Comparison of ENCODE assay signal across 4 cellular contexts in the genomic region with DNA sequence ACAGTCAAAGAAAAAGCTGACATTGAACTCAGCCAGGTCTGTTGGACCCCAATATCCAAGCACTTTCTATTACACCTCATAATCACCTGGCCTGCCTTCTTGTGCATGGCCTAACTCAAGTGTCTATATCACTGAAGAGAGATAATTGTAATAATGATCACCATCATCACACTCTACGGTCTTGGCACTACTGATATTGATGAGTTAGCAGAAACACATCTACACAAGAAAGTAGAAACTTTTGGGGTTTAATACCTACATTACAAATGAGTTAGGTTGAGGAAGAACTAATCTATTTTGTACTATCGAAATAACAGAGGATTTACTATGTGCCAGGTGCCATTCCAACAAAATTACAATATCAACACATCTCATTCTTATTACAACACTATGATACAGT.
TF ChIP-seq lines count a peak whose summit lies in the region.

No MANE protein-coding gene starts in this region.

TF ChIP-seq in HepG2, 621 proteins besides CTCF, POLR2A, EP300 and RAD21:
- TF ChIP-seq GATA4 (IDR thresholded peaks at IDR 0.05; ENCODE audit: borderline replicate concordance, low read depth): no peak
- TF ChIP-seq MAFF (IDR thresholded peaks at IDR 0.05; ENCODE audit: low read depth, low read length): peak; percentile 85
- TF ChIP-seq MAFK (conservative IDR thresholded peaks at IDR 0.05 in 1 of 2, IDR thresholded peaks at IDR 0.05 in 1 of 2; ENCODE audit: low read length in 2 of 2): peak; percentile 81 to 87
- TF ChIP-seq SP2 (CRISPR knock-in tag; IDR thresholded peaks at IDR 0.05): no peak
- TF ChIP-seq PAX8 (CRISPR knock-in tag; IDR thresholded peaks at IDR 0.05; ENCODE audit: borderline replicate concordance): no peak

TF ChIP-seq in A549, 52 proteins besides CTCF, POLR2A, EP300 and RAD21:
- peak; percentile 83 for TF ChIP-seq MAFK (IDR thresholded peaks at IDR 0.05; ENCODE audit: partially characterized antibody)
- no peak for TF ChIP-seq GATA3 (IDR thresholded peaks at IDR 0.05; ENCODE audit: borderline replicate concordance)

TF ChIP-seq in IMR-90, 13 proteins besides CTCF, POLR2A, EP300 and RAD21:
- TF ChIP-seq RFX5 (IDR thresholded peaks at IDR 0.05; ENCODE audit: low read depth, low read length) (no peak), RCOR1 (IDR thresholded peaks at IDR 0.05; ENCODE audit: insufficient replicate concordance, low read length) (no peak), MAFK (IDR thresholded peaks at IDR 0.05; ENCODE audit: low read depth, low read length) (peak; percentile 78), SMC3 (IDR thresholded peaks at IDR 0.05; ENCODE audit: low read depth, low read length) (no peak)

TF ChIP-seq in K562, 482 proteins besides CTCF, POLR2A, EP300 and RAD21:
- TF ChIP-seq MED1 (CRISPR knock-in tag; IDR thresholded peaks at IDR 0.05; ENCODE audit: borderline replicate concordance) (no peak), MAFF (IDR thresholded peaks at IDR 0.05; ENCODE audit: low read length) (peak; percentile 12; the same call in 1 of the 2 replicates)
TF ChIP-seq in K562: peak in this region for 1.
